Comparison of ENCODE assay signal across 8 cellular contexts in genomic region chr2:241703128-241703604, GRCh38. TPM values are rescaled to one million over a fixed set of nuclear protein-coding genes. Genes with fewer than 3 reads are reported as not detected.
A peak's percentile ranks its signal among the peaks of the same experiment; 100 is the strongest.
DNase-seq lines count a peak whose midpoint lies in the region; ATAC-seq and TF ChIP-seq lines count a peak whose summit lies in the region.

No MANE protein-coding gene starts in this region.

- TF ChIP-seq CTCF in AG10803 (conservative IDR thresholded peaks at IDR 0.05; ENCODE audit: low read length), result 0 out of 2 replicates have a peak, but pooled peaks have one; percentile 12
- TF ChIP-seq CTCF in HFF-Myc (IDR thresholded peaks at IDR 0.05; ENCODE audit: low read depth, low read length, missing control alignments), result no peak

- H3K9me3 Mint-ChIP-seq in activated naive CD8-positive, alpha-beta T cell treated with anti-CD3 and anti-CD28 coated beads, Interleukin-2, amount 50 U/mL, for 24 hours, result peaks cover 3% of the 10 kb centered on the region

- H3K27ac Mint-ChIP-seq in activated naive CD8-positive, alpha-beta T cell treated with anti-CD3 and anti-CD28 coated beads, Interleukin-2, amount 50 U/mL, for 24 hours, result peak overlapping the region; percentile 89

- DNase-seq in AG10803 (ENCODE audit: low read depth) (peak; percentile 24), HFF-Myc (ENCODE audit: extremely low read depth, low read depth) (no peak), iris pigment epithelial cell (ENCODE audit: low read depth) (peak; percentile 33), NCI-H748 (lab: John Stamatoyannopoulos, UW; ENCODE audit: unreplicated experiment) (no peak)
- no peak for DNase-seq in activated naive CD8-positive, alpha-beta T cell treated with anti-CD3 and anti-CD28 coated beads, Interleukin-2, amount 50 U/mL, for 24 hours

- H3K4me1 Mint-ChIP-seq in activated naive CD8-positive, alpha-beta T cell treated with anti-CD3 and anti-CD28 coated beads, Interleukin-2, amount 50 U/mL, for 24 hours, result peaks cover 32% of the 10 kb centered on the region

- ATAC-seq in activated naive CD8-positive, alpha-beta T cell treated with anti-CD3 and anti-CD28 coated beads, Interleukin-2, amount 50 U/mL, for 24 hours, result no peak
- no peak for ATAC-seq in HG02870 (IDR thresholded peaks at IDR 0.05; ENCODE audit: unreplicated experiment)
- no peak for ATAC-seq in GM19452 (IDR thresholded peaks at IDR 0.05; ENCODE audit: unreplicated experiment)

- peak overlapping the region; percentile 17 for H3K27ac ChIP-seq in temporal lobe (ENCODE audit: low read depth, low read length)

- no peaks in the 10 kb centered on the region for H3K27me3 Mint-ChIP-seq in activated naive CD8-positive, alpha-beta T cell treated with anti-CD3 and anti-CD28 coated beads, Interleukin-2, amount 50 U/mL, for 24 hours

- H3K4me3 ChIP-seq in AG10803 (ENCODE audit: low read length) (peak overlapping the region; percentile 81), HFF-Myc (replicated peaks; ENCODE audit: low read depth, low read length) (peak overlapping the region; percentile 56)

- H3K4me3 Mint-ChIP-seq in activated naive CD8-positive, alpha-beta T cell treated with anti-CD3 and anti-CD28 coated beads, Interleukin-2, amount 50 U/mL, for 24 hours, result peak overlapping the region; percentile 88

- H3K36me3 Mint-ChIP-seq in activated naive CD8-positive, alpha-beta T cell treated with anti-CD3 and anti-CD28 coated beads, Interleukin-2, amount 50 U/mL, for 24 hours (ENCODE audit: low read depth), result peaks cover 32% of the 10 kb centered on the region

RNA-seq across cellular contexts. Expression of gene ING5, which starts 1.3 kb away (rescaled TPM):
- total RNA-seq in temporal lobe, result 19.7 TPM

RNA-seq across cellular contexts. Expression of gene DTYMK, which starts 16.6 kb away (rescaled TPM):
- total RNA-seq in temporal lobe, result 9.6 TPM

RNA-seq across cellular contexts. Expression of gene D2HGDH, which starts 31.3 kb away (rescaled TPM):
- total RNA-seq in temporal lobe, result 10.1 TPM

Comparison
In these comparisons a context has a peak if more than half of its experiments do, and no peak if none do; other contexts are left out.
1. DNase-seq: peak in AG10803 (single experiment) and iris pigment epithelial cell (single experiment); none in HFF-Myc (single experiment), activated naive CD8-positive, alpha-beta T cell treated with anti-CD3 and anti-CD28 coated beads, Interleukin-2, amount 50 U/mL, for 24 hours (single experiment) and NCI-H748 (single experiment).